ENCODE assay signal across 10 cellular contexts in the genomic region with DNA sequence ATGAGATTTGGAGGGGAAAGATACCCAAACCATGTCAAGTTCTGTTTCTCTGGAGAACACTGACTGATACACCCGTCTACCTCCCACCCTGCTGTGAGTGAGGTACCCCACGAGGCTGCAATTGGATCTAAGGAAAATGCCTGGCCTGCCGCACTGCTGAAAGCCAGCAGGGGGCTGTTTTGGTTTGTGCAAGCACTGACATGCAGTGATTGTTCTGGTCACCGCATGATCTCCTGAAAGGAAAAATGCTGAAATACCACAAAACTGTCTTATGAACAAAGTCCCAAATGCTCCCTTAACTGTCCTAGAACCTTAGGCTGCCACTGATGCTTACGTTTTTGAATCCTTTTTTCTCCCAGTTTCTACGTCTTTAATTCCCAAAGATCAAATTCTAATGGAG.
DNase-seq lines count a peak whose midpoint lies in the region; ATAC-seq and TF ChIP-seq lines count a peak whose summit lies in the region.
"Had no signal": no experiment of that assay in that cellular context is flagged by ENCODE, and none has a peak within 500 bp of the region (broad histone marks: within the 10 kb centered on the region; RNA-seq: fewer than 3 reads in every experiment).

No MANE protein-coding gene starts in this region.

- no peaks in the 10 kb centered on the region for H3K27me3 ChIP-seq in left lung
- H3K27me3 ChIP-seq: neutrophil had no signal

- peaks cover 0 to 13% of the 10 kb centered on the region in 2 donors for H3K9me3 ChIP-seq in left lung

- no peak for DNase-seq in AG04449 (ENCODE audit: low read depth, low spot score)
- DNase-seq in HEK293T (ENCODE audit: extremely low spot score), result peak; percentile 21
- peak; percentile 71 for DNase-seq in MCF 10A (ENCODE audit: unreplicated experiment)
- no peak for DNase-seq in left lung
- DNase-seq in CD14-positive monocyte (ENCODE audit: low spot score), result no peak
- no peak for DNase-seq in globus pallidus (ENCODE audit: low spot score)
- no peak for DNase-seq in NCI-H2081 treated with DMSO at 0.1 percent for 48 hours (lab: John Stamatoyannopoulos, UW)

- H3K4me3 Mint-ChIP-seq in MCF 10A (ENCODE audit: unreplicated experiment), result no peak overlapping the region
- H3K4me3 Mint-ChIP-seq in CD14-positive monocyte, result no peak overlapping the region
- H3K4me3 Mint-ChIP-seq: stimulated activated effector memory CD8-positive, alpha-beta T cell treated with anti-CD3 and anti-CD28 coated beads, Interleukin-12 subunit alpha, Interleukin-12 subunit beta, amount 100 ng/mL, for 72 hours had no signal

- no peaks in the 10 kb centered on the region for H3K36me3 Mint-ChIP-seq in MCF 10A (ENCODE audit: insufficient read depth, unreplicated experiment)
- H3K36me3 Mint-ChIP-seq in CD14-positive monocyte, result no peaks in the 10 kb centered on the region
- H3K36me3 Mint-ChIP-seq: stimulated activated effector memory CD8-positive, alpha-beta T cell treated with anti-CD3 and anti-CD28 coated beads, Interleukin-12 subunit alpha, Interleukin-12 subunit beta, amount 100 ng/mL, for 72 hours had no signal

- peaks cover 0 to 3% of the 10 kb centered on the region in 2 donors for H3K4me1 ChIP-seq in left lung

- TF ChIP-seq CTCF in AG04449 (IDR thresholded peaks at IDR 0.05; ENCODE audit: insufficient read depth, low read length, missing control alignments) (peak; percentile 78), MCF 10A (IDR thresholded peaks at IDR 0.05; ENCODE audit: unreplicated experiment) (peak; percentile 71), left lung (IDR thresholded peaks at IDR 0.05) (peak in 1 of 2 donors; percentile 34), CD14-positive monocyte (IDR thresholded peaks at IDR 0.05) (no peak)

- H3K4me1 Mint-ChIP-seq in MCF 10A (ENCODE audit: insufficient read depth, unreplicated experiment), result peaks cover 35% of the 10 kb centered on the region
- H3K4me1 Mint-ChIP-seq in CD14-positive monocyte, result peaks cover 5% of the 10 kb centered on the region

- H3K4me3 ChIP-seq in AG04449 (ENCODE audit: low read depth, low read length) (no peak overlapping the region), left lung (no peak overlapping the region)

- no peaks in the 10 kb centered on the region for H3K36me3 ChIP-seq in left lung
- H3K36me3 ChIP-seq: neutrophil had no signal

- peak overlapping the region; percentile 37 for H3K27ac Mint-ChIP-seq in MCF 10A (ENCODE audit: low read depth, unreplicated experiment)
- no peak overlapping the region for H3K27ac Mint-ChIP-seq in CD14-positive monocyte
- H3K27ac Mint-ChIP-seq: stimulated activated effector memory CD8-positive, alpha-beta T cell treated with anti-CD3 and anti-CD28 coated beads, Interleukin-12 subunit alpha, Interleukin-12 subunit beta, amount 100 ng/mL, for 72 hours had no signal

- POLR2A ChIA-PET in AG04449 (lab: Yijun Ruan, JAX) (no interaction called here), HEK293T (lab: Yijun Ruan, JAX) (no interaction called here), MCF 10A (lab: Yijun Ruan, JAX) (interaction anchor here (0.8 to 1.2 kb wide), 4 partner anchors 18 to 134 kb away, joined by 3 to 4 read pairs (median 4); no protein-coding TSS in a partner anchor)

- H3K9me3 Mint-ChIP-seq in MCF 10A (ENCODE audit: unreplicated experiment), result peaks cover 16% of the 10 kb centered on the region
- H3K9me3 Mint-ChIP-seq in CD14-positive monocyte, result peaks cover 37 to 53% (median 45%) of the 10 kb centered on the region in 7 donors
- H3K9me3 Mint-ChIP-seq: stimulated activated effector memory CD8-positive, alpha-beta T cell treated with anti-CD3 and anti-CD28 coated beads, Interleukin-12 subunit alpha, Interleukin-12 subunit beta, amount 100 ng/mL, for 72 hours had no signal

- no TSS peak for BruUV-seq in MCF 10A (replicated peaks; lab: Mats Ljungman, UMichigan)

- CTCF ChIA-PET in AG04449 (lab: Yijun Ruan, JAX), result interaction anchor here (0.9 to 1.7 kb wide), 3 partner anchors 12 to 75 kb away, joined by 3 to 9 read pairs (median 4); no protein-coding TSS in a partner anchor
- CTCF ChIA-PET in HEK293T (lab: Yijun Ruan, JAX), result no interaction called here
- CTCF ChIA-PET in MCF 10A (lab: Yijun Ruan, JAX), result interaction anchor here (0.6 to 1.5 kb wide), 4 partner anchors 18 to 458 kb away, joined by 3 to 9 read pairs (median 4); no protein-coding TSS in a partner anchor

- H3K27me3 Mint-ChIP-seq in MCF 10A (ENCODE audit: insufficient read depth, unreplicated experiment) (no peaks in the 10 kb centered on the region), CD14-positive monocyte (ENCODE audit: low read depth in 3 of 3) (peaks cover 0 to 4% (median 0%) of the 10 kb centered on the region in 3 donors)

- H3K27ac ChIP-seq in left lung, result no peak overlapping the region
- H3K27ac ChIP-seq: neutrophil had no signal

- ATAC-seq in left lung (peak; percentile 19), GM19467 (IDR thresholded peaks at IDR 0.05; ENCODE audit: unreplicated experiment) (no peak)
- ATAC-seq: stimulated activated effector memory CD8-positive, alpha-beta T cell treated with anti-CD3 and anti-CD28 coated beads, Interleukin-12 subunit alpha, Interleukin-12 subunit beta, amount 100 ng/mL, for 72 hours had no signal

- intact Hi-C loops in MCF 10A (cut with micrococcal nuclease), result loop anchor here (1.0 kb wide), 2 partner anchors 76 to 315 kb away; no protein-coding TSS in a partner anchor
- intact Hi-C loops in left lung (cut with DNase I), result no loop called here
- intact Hi-C loops in CD14-positive monocyte (cut with micrococcal nuclease), result no loop called here

TF ChIP-seq in HEK293T, 16 proteins besides CTCF, POLR2A, EP300 and RAD21:
- TF ChIP-seq FOXK2 (IDR thresholded peaks at IDR 0.05) (no peak), ZNF384 (IDR thresholded peaks at IDR 0.05) (no peak), LEF1 (IDR thresholded peaks at IDR 0.05; ENCODE audit: borderline replicate concordance) (no peak), FOXA1 (IDR thresholded peaks at IDR 0.05) (no peak), ELF4 (IDR thresholded peaks at IDR 0.05) (no peak), NFRKB (IDR thresholded peaks at IDR 0.05) (no peak), TARDBP (IDR thresholded peaks at IDR 0.05) (no peak), CTBP1 (IDR thresholded peaks at IDR 0.05; ENCODE audit: borderline replicate concordance) (no peak), L3MBTL2 (conservative IDR thresholded peaks at IDR 0.05) (no peak), SUZ12 (IDR thresholded peaks at IDR 0.05) (no peak), HDGF (IDR thresholded peaks at IDR 0.05; ENCODE audit: borderline replicate concordance) (no peak)
- TF ChIP-seq, protein P1, sequence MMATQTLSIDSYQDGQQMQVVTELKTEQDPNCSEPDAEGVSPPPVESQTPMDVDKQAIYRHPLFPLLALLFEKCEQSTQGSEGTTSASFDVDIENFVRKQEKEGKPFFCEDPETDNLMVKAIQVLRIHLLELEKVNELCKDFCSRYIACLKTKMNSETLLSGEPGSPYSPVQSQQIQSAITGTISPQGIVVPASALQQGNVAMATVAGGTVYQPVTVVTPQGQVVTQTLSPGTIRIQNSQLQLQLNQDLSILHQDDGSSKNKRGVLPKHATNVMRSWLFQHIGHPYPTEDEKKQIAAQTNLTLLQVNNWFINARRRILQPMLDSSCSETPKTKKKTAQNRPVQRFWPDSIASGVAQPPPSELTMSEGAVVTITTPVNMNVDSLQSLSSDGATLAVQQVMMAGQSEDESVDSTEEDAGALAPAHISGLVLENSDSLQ (IDR thresholded peaks at IDR 0.05), result no peak

Comparison
In these comparisons a context has a peak if more than half of its experiments do, and no peak if none do; other contexts are left out.
1. DNase-seq: peak in HEK293T (single experiment) and MCF 10A (single experiment); none in AG04449 (single experiment), left lung (0 of 2), CD14-positive monocyte (single experiment), globus pallidus (single experiment) and NCI-H2081 treated with DMSO at 0.1 percent for 48 hours (single experiment).